Comparison of ENCODE assay signal across 29 cellular contexts in the genomic region with DNA sequence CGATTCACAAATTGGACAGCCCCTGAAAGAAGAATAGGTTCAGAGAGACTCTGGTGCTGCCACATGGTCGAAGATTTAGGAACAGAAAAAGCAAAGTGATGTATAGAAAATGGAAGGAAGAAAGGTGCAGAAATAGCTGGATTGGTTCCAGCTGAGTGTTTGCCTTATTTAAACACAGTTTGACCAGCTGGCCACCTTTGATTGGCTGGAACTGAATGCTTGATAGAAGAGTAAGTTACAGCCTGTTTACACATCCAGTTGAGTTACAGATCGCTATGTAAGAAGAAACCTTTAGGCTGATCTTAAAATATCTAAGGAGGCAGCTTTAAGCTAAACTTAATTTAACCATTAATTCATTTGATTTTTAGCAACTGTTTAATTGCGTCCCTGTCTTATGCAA. TPM values are rescaled to one million over a fixed set of nuclear protein-coding genes. Genes with fewer than 3 reads are reported as not detected.
DNase-seq lines count a peak whose midpoint lies in the region; ATAC-seq and TF ChIP-seq lines count a peak whose summit lies in the region.
"Had no signal": no experiment of that assay in that cellular context is flagged by ENCODE, and none has a peak within 500 bp of the region (broad histone marks: within the 10 kb centered on the region; RNA-seq: fewer than 3 reads in every experiment).

No MANE protein-coding gene starts in this region.

- peak overlapping the region; percentile 78; the same call in 1 of the 2 replicates for H2AFZ ChIP-seq in GM23338
- H2AFZ ChIP-seq: hepatocyte had no signal

- no peaks in the 10 kb centered on the region for H3F3A ChIP-seq in GM23338 (replicated peaks; ENCODE audit: low read depth)

- H3K4me2 ChIP-seq in GM23338 = no peak overlapping the region
- H3K4me2 ChIP-seq: hepatocyte had no signal

- no peak overlapping the region for H3K4me3 ChIP-seq in GM23338
- H3K4me3 ChIP-seq: colonic mucosa, hepatocyte, MG63, transverse colon had no signal

- DNase-seq in NCI-H2196 (lab: John Stamatoyannopoulos, UW; ENCODE audit: unreplicated experiment) (peak; percentile 14), NCI-H2196 treated with DMSO at 0.1 percent for 48 hours (lab: John Stamatoyannopoulos, UW; ENCODE audit: unreplicated experiment) (no peak), GM23338 (ENCODE audit: low spot score) (no peak), NCI-H510A treated with DMSO at 0.1 percent for 48 hours (lab: John Stamatoyannopoulos, UW) (peak; percentile 85), nephron progenitor cell (no peak), kidney tubule cell (ENCODE audit: low spot score) (no peak), T-helper 9 cell (no peak)
- DNase-seq: activated CD4-positive, alpha-beta T cell treated with anti-CD3 and anti-CD28 coated beads, Interleukin-2, amount 50 U/mL, for 4 hours; activated CD8-positive, alpha-beta memory T cell treated with anti-CD3 and anti-CD28 coated beads, Interleukin-2, amount 10 ng/mL, durations not matched to agents 7 days and 5 days; activated gamma-delta T cell; activated naive CD8-positive, alpha-beta T cell treated with anti-CD3 and anti-CD28 coated beads, Interleukin-2, amount 10 ng/mL, durations not matched to agents 7 days and 5 days; activated T-cell treated with anti-CD3 and anti-CD28 coated beads, Interleukin-2, amount 50 U/mL, for 4 hours; AML-193; aorta; CD4-positive, alpha-beta memory T cell; colonic mucosa; effector CD8-positive, alpha-beta T cell; left cardiac atrium; MG63; NCI-H1436; NCI-H526; stimulated activated CD4-positive, alpha-beta T cell treated with anti-CD3 and anti-CD28 coated beads, Interleukin-4, amount 100 ng/mL, for 4 hours; T-cell; transverse colon had no signal

- peaks cover 36% of the 10 kb centered on the region for H3K4me1 ChIP-seq in GM23338 (ENCODE audit: insufficient read depth)
- H3K4me1 ChIP-seq: colonic mucosa, transverse colon had no signal

- H3K27me3 Mint-ChIP-seq in GM23338 (ENCODE audit: insufficient read depth, low read depth, poor library complexity) (no peaks in the 10 kb centered on the region), nephron progenitor cell (ENCODE audit: low read depth, poor library complexity) (peaks cover 4% of the 10 kb centered on the region)
- H3K27me3 Mint-ChIP-seq: CD4-positive, alpha-beta memory T cell; natural killer cell treated with Interleukin-12 subunit alpha and Interleukin-12 subunit beta and Interleukin-15 and Interleukin-18, amount 100 ng/mL, for 72 hours; T-cell had no signal

- no peaks in the 10 kb centered on the region for H3K27me3 ChIP-seq in GM23338 (ENCODE audit: insufficient read depth)
- H3K27me3 ChIP-seq: colonic mucosa, hepatocyte, MG63, transverse colon had no signal

- H3K27ac Mint-ChIP-seq in GM23338 (no peak overlapping the region), nephron progenitor cell (peak overlapping the region; percentile 83)
- H3K27ac Mint-ChIP-seq: activated CD8-positive, alpha-beta memory T cell treated with anti-CD3 and anti-CD28 coated beads, Interleukin-2, amount 10 ng/mL, durations not matched to agents 7 days and 5 days; activated naive CD8-positive, alpha-beta T cell treated with anti-CD3 and anti-CD28 coated beads, Interleukin-2, amount 10 ng/mL, durations not matched to agents 7 days and 5 days; CD4-positive, alpha-beta memory T cell; natural killer cell treated with Interleukin-12 subunit alpha and Interleukin-12 subunit beta and Interleukin-15 and Interleukin-18, amount 100 ng/mL, for 72 hours; T-cell had no signal

- H3K4me1 Mint-ChIP-seq in GM23338 (peaks cover 24% of the 10 kb centered on the region), nephron progenitor cell (peaks cover 12% of the 10 kb centered on the region)
- H3K4me1 Mint-ChIP-seq: activated CD8-positive, alpha-beta memory T cell treated with anti-CD3 and anti-CD28 coated beads, Interleukin-2, amount 10 ng/mL, durations not matched to agents 7 days and 5 days; activated naive CD8-positive, alpha-beta T cell treated with anti-CD3 and anti-CD28 coated beads, Interleukin-2, amount 10 ng/mL, durations not matched to agents 7 days and 5 days; CD4-positive, alpha-beta memory T cell; T-cell had no signal

- TF ChIP-seq CTCF in GM23338 (conservative IDR thresholded peaks at IDR 0.05; ENCODE audit: low read depth in 2 of 2) = no peak
- no peak for TF ChIP-seq CTCF in nephron progenitor cell (IDR thresholded peaks at IDR 0.05)

- no peaks in the 10 kb centered on the region for H3K36me3 ChIP-seq in GM23338 (ENCODE audit: insufficient read depth)
- H3K36me3 ChIP-seq: colonic mucosa, MG63, transverse colon had no signal

- H3K4me3 Mint-ChIP-seq in GM23338 (no peak overlapping the region), nephron progenitor cell (no peak overlapping the region)
- H3K4me3 Mint-ChIP-seq: activated CD8-positive, alpha-beta memory T cell treated with anti-CD3 and anti-CD28 coated beads, Interleukin-2, amount 10 ng/mL, durations not matched to agents 7 days and 5 days; activated naive CD8-positive, alpha-beta T cell treated with anti-CD3 and anti-CD28 coated beads, Interleukin-2, amount 10 ng/mL, durations not matched to agents 7 days and 5 days; activated T-cell treated with anti-CD3 and anti-CD28 coated beads, Interleukin-2, amount 50 U/mL, for 4 hours; CD4-positive, alpha-beta memory T cell; natural killer cell treated with Interleukin-12 subunit alpha and Interleukin-12 subunit beta and Interleukin-15 and Interleukin-18, amount 100 ng/mL, for 72 hours; T-cell had no signal

- H3K27ac ChIP-seq in GM23338 (ENCODE audit: low read depth) = no peak overlapping the region
- H3K27ac ChIP-seq: colonic mucosa, hepatocyte, transverse colon had no signal

- no peaks in the 10 kb centered on the region for H3K9me3 Mint-ChIP-seq in GM23338
- no peaks in the 10 kb centered on the region for H3K9me3 Mint-ChIP-seq in nephron progenitor cell
- H3K9me3 Mint-ChIP-seq: activated naive CD8-positive, alpha-beta T cell treated with anti-CD3 and anti-CD28 coated beads, Interleukin-2, amount 10 ng/mL, durations not matched to agents 7 days and 5 days; activated T-cell treated with anti-CD3 and anti-CD28 coated beads, Interleukin-2, amount 50 U/mL, for 4 hours; natural killer cell treated with Interleukin-12 subunit alpha and Interleukin-12 subunit beta and Interleukin-15 and Interleukin-18, amount 100 ng/mL, for 72 hours; T-cell had no signal

- ATAC-seq in GM23338 = no peak
- ATAC-seq in HG03045 (IDR thresholded peaks at IDR 0.05; ENCODE audit: unreplicated experiment) = no peak
- ATAC-seq: activated CD4-positive, CD25-positive, alpha-beta regulatory T cell treated with anti-CD3 and anti-CD28 coated beads, Interleukin-2, amount 50 U/mL, for 24 hours; activated CD8-positive, alpha-beta memory T cell treated with anti-CD3 and anti-CD28 coated beads, Interleukin-2, amount 10 ng/mL, durations not matched to agents 7 days and 5 days; activated T-cell treated with anti-CD3 and anti-CD28 coated beads, Interleukin-2, amount 50 U/mL, for 4 hours; HCT116; left cardiac atrium; natural killer cell treated with Interleukin-12 subunit alpha and Interleukin-12 subunit beta and Interleukin-15 and Interleukin-18, amount 100 ng/mL, for 72 hours; T-cell had no signal

- H3K36me3 Mint-ChIP-seq in GM23338 (ENCODE audit: low read depth) = no peaks in the 10 kb centered on the region
- H3K36me3 Mint-ChIP-seq in nephron progenitor cell (ENCODE audit: low read depth) = no peaks in the 10 kb centered on the region
- H3K36me3 Mint-ChIP-seq: activated CD8-positive, alpha-beta memory T cell treated with anti-CD3 and anti-CD28 coated beads, Interleukin-2, amount 10 ng/mL, durations not matched to agents 7 days and 5 days; activated naive CD8-positive, alpha-beta T cell treated with anti-CD3 and anti-CD28 coated beads, Interleukin-2, amount 10 ng/mL, durations not matched to agents 7 days and 5 days; CD4-positive, alpha-beta memory T cell; natural killer cell treated with Interleukin-12 subunit alpha and Interleukin-12 subunit beta and Interleukin-15 and Interleukin-18, amount 100 ng/mL, for 72 hours; T-cell had no signal

- no peaks in the 10 kb centered on the region for H3K79me2 ChIP-seq in GM23338 (replicated peaks; ENCODE audit: insufficient read depth)
- H3K79me2 ChIP-seq: hepatocyte had no signal

- no peaks in the 10 kb centered on the region for H4K20me1 ChIP-seq in GM23338 (replicated peaks; ENCODE audit: insufficient read depth)

- H3K9me2 ChIP-seq in GM23338 (ENCODE audit: insufficient read depth) = no peaks in the 10 kb centered on the region

TF ChIP-seq in GM23338, 12 proteins besides CTCF, POLR2A, EP300 and RAD21 (continues in another document):
- no peak for TF ChIP-seq REST (IDR thresholded peaks at IDR 0.05; ENCODE audit: unreplicated experiment)
- TF ChIP-seq ZNF114 (CRISPR knock-in tag; IDR thresholded peaks at IDR 0.05) = no peak
- TF ChIP-seq STAT1 (IDR thresholded peaks at IDR 0.05; ENCODE audit: unreplicated experiment) = no peak

RNA-seq across cellular contexts. Expression of gene KAT6B, which starts 40.3 kb away (rescaled TPM):
- 27.0 and 31.4 TPM in 2 replicates for total RNA-seq in GM23338 (2014; rRNA removed; shearing (Covaris generic))
- polyA plus RNA-seq in GM23338 (2016; fragmentation: Nextera tagmentation; extraction: Ambion mirVana) = 15.4 and 21.3 TPM in 2 replicates

Comparison
In these comparisons a context has a peak if more than half of its experiments do, and no peak if none do; other contexts are left out.
1. DNase-seq: peak in NCI-H2196 (single experiment) and NCI-H510A treated with DMSO at 0.1 percent for 48 hours (single experiment); none in NCI-H2196 treated with DMSO at 0.1 percent for 48 hours (single experiment), GM23338 (single experiment), nephron progenitor cell (single experiment), kidney tubule cell (single experiment) and T-helper 9 cell (single experiment).